23 cellular contexts compared by ENCODE assay signal in the genomic region with DNA sequence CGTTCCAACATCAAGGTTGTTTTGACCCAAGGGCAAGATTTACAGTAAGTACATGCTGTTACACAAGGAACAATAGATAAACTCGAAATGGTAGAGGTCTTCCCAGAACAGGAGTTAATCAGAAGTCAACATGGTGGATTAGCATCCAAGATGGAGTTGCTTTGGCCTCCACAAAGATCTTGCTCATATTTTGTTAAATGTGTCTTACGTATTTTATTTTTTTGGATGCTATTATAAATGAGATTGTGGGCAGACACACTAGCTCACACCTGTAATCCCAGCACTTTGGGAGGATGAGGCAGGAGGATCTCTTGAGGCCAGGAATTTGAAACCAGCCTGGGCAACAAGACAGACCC.
"Had no signal": no experiment of that assay in that cellular context is flagged by ENCODE, and none has a peak within 500 bp of the region (broad histone marks: within the 10 kb centered on the region; RNA-seq: fewer than 3 reads in every experiment).

No MANE protein-coding gene starts in this region.

- FAIRE-seq: colon had no signal

- H3K36me3 ChIP-seq: brain microvascular endothelial cell, lower lobe of right lung, stomach had no signal

- DNase-seq: activated CD4-positive, alpha-beta T cell treated with anti-CD3 and anti-CD28 coated beads, Interleukin-2, amount 10 ng/mL, durations not matched to agents 7 days and 5 days; activated CD8-positive, alpha-beta memory T cell treated with anti-CD3 and anti-CD28 coated beads, Interleukin-2, amount 50 U/mL, for 4 hours; activated CD8-positive, alpha-beta T cell treated with anti-CD3 and anti-CD28 coated beads, Interleukin-2, amount 10 ng/mL, durations not matched to agents 7 days and 5 days; activated naive CD4-positive, alpha-beta T cell treated with anti-CD3 and anti-CD28 coated beads, Interleukin-2, amount 10 ng/mL, durations not matched to agents 7 days and 5 days; activated naive CD8-positive, alpha-beta T cell treated with anti-CD3 and anti-CD28 coated beads, Interleukin-2, amount 50 U/mL, for 24 hours; activated T-cell treated with anti-CD3 and anti-CD28 coated beads, Interleukin-2, amount 50 U/mL, for 4 hours; anterior cingulate cortex; brain microvascular endothelial cell; central memory CD4-positive, alpha-beta T cell; foreskin keratinocyte; lower lobe of right lung; natural killer cell; nucleus accumbens; stimulated activated CD4-positive, alpha-beta T cell treated with anti-CD3 and anti-CD28 coated beads, Interleukin-15, amount 100 ng/mL, for 24 hours; stimulated activated CD4-positive, alpha-beta T cell treated with anti-CD3 and anti-CD28 coated beads, Interleukin-4, amount 100 ng/mL, for 1 hour; stomach; T-helper 9 cell; testis had no signal

- H3K79me2 ChIP-seq: hepatocyte had no signal

- H3K4me2 ChIP-seq: hepatocyte had no signal

- H3K4me3 ChIP-seq: hepatocyte, lower lobe of right lung, skin epidermis, stomach, testis had no signal

- H3K4me1 ChIP-seq: foreskin keratinocyte, lower lobe of right lung, stomach, testis had no signal

- H3K27me3 ChIP-seq: brain microvascular endothelial cell, foreskin keratinocyte, hepatocyte, stomach, testis had no signal

- H2AFZ ChIP-seq: hepatocyte had no signal

- ATAC-seq: activated CD8-positive, alpha-beta T cell treated with anti-CD3 and anti-CD28 coated beads, Interleukin-2, amount 10 ng/mL, durations not matched to agents 7 days and 5 days; activated naive CD8-positive, alpha-beta T cell treated with anti-CD3 and anti-CD28 coated beads, Interleukin-2, amount 50 U/mL, for 24 hours; activated T-cell treated with anti-CD3 and anti-CD28 coated beads, Interleukin-2, amount 50 U/mL, for 4 hours; lower lobe of right lung; natural killer cell; stimulated activated effector memory CD8-positive, alpha-beta T cell treated with anti-CD3 and anti-CD28 coated beads, Interleukin-12 subunit alpha, Interleukin-12 subunit beta, amount 100 ng/mL, for 72 hours had no signal

- H3K27ac ChIP-seq: brain microvascular endothelial cell, epithelial cell of prostate, foreskin keratinocyte, hepatocyte, lower lobe of right lung, skin epidermis, stomach, testis had no signal

- H3K9me3 ChIP-seq: lower lobe of right lung, stomach, testis had no signal
